9 cellular contexts compared by ENCODE assay signal in the genomic region with DNA sequence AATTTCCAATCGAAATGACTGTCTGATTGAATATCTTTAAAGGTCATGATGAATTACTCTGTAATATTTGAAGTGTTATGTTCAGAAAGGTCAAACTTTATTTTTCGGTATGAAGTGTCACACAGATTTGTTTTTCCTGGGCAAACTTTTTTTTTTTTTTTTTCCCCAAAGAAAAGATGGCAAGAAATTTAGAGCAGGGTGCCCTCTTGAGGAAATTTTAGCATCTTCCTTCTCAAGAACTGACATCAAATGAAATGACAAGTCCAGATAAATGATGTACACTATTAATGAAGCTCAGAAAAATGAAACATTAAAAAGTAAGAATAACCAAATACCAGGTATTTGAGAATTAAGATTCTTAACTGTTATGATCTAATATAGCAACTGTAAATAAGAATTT.
DNase-seq lines count a peak whose midpoint lies in the region; ATAC-seq, FAIRE-seq and TF ChIP-seq lines count a peak whose summit lies in the region.
"Had no signal": no experiment of that assay in that cellular context is flagged by ENCODE, and none has a peak within 500 bp of the region (broad histone marks: within the 10 kb centered on the region; RNA-seq: fewer than 3 reads in every experiment).

No MANE protein-coding gene starts in this region.

- no peaks in the 10 kb centered on the region for H3K27me3 ChIP-seq in pancreas

- ATAC-seq in pancreas = no peak
- no peak for ATAC-seq in HG02885 (IDR thresholded peaks at IDR 0.05; ENCODE audit: poor library complexity, unreplicated experiment)
- no peak for ATAC-seq in HG03025 (IDR thresholded peaks at IDR 0.05; ENCODE audit: low FRiP score, unreplicated experiment)

- H3K9me3 ChIP-seq in pancreas = no peaks in the 10 kb centered on the region

- WGBS in pancreas, 2 donors = 16 to 28% methylated on average over 2 of the region's 2 CpGs

- peak; percentile 60 for DNase-seq in GM03348 (ENCODE audit: low spot score)
- peak; percentile 5 for DNase-seq in MV-4-11 (lab: John Stamatoyannopoulos, UW)
- peak; percentile 70 for DNase-seq in choroid plexus epithelial cell (ENCODE audit: low read depth)
- no peak for DNase-seq in pancreas
- no peak for DNase-seq in NOMO-1 treated with dmso at 0.1 percent for 144 hours (lab: John Stamatoyannopoulos, UW; ENCODE audit: unreplicated experiment)
- no peak for DNase-seq in NCI-H146 (lab: John Stamatoyannopoulos, UW)
- DNase-seq: stimulated activated CD4-positive, alpha-beta T cell treated with anti-CD3 and anti-CD28 coated beads, Interleukin-15, amount 100 ng/mL, for 24 hours had no signal

- no peak overlapping the region for H3K27ac ChIP-seq in pancreas

- TF ChIP-seq CTCF in choroid plexus epithelial cell (conservative IDR thresholded peaks at IDR 0.05; ENCODE audit: low read depth, low read length) (peak; percentile 52), pancreas (IDR thresholded peaks at IDR 0.05) (peak in 1 of 4 donors; percentile 5)

- FAIRE-seq in pancreas (lab: Jason Lieb, UNC) = peak; percentile 49

- H3K36me3 ChIP-seq in pancreas = no peaks in the 10 kb centered on the region

- H3K4me1 ChIP-seq in pancreas = no peaks in the 10 kb centered on the region

- intact Hi-C loops in pancreas (cut with DNase I) = no loop called here

- H3K4me3 ChIP-seq in choroid plexus epithelial cell (ENCODE audit: low read depth, low read length) (no peak overlapping the region), pancreas (no peak overlapping the region)

Comparison
In these comparisons a context has a peak if more than half of its experiments do, and no peak if none do; other contexts are left out.
1. DNase-seq: peak in GM03348 (single experiment), MV-4-11 (single experiment) and choroid plexus epithelial cell (single experiment); none in pancreas (0 of 6), NOMO-1 treated with dmso at 0.1 percent for 144 hours (single experiment) and NCI-H146 (single experiment).